Comparison of ENCODE assay signal across 8 cellular contexts in genomic region chr19:49677232-49677881, GRCh38. TPM values are rescaled to one million over a fixed set of nuclear protein-coding genes. Genes with fewer than 3 reads are reported as not detected.
DNase-seq lines count a peak whose midpoint lies in the region; ATAC-seq and TF ChIP-seq lines count a peak whose summit lies in the region.

PRMT1 (plus strand) TSS chr19:49677271; CDS start chr19:49677281, 10 bp downstream.

- H3K9me3 ChIP-seq in muscle layer of colon (ENCODE audit: low read length) (no peaks in the 10 kb centered on the region), thoracic aorta (no peaks in the 10 kb centered on the region)

- peaks cover 10% of the 10 kb centered on the region for H3K36me3 ChIP-seq in muscle layer of colon (ENCODE audit: insufficient read depth, low read length)
- H3K36me3 ChIP-seq in thoracic aorta, result peaks cover 10% of the 10 kb centered on the region

- no peak for ATAC-seq in thoracic aorta (ENCODE audit: insufficient number of reproducible peaks, low FRiP score, low read depth)
- ATAC-seq in GM21515 (IDR thresholded peaks at IDR 0.05; ENCODE audit: unreplicated experiment), result no peak
- no peak for ATAC-seq in HG02642 (IDR thresholded peaks at IDR 0.05; ENCODE audit: poor library complexity, unreplicated experiment)

- H3K4me3 Mint-ChIP-seq in IgD-negative memory B cell, result peak within 1 kb of the TSS; percentile 96 to 99 (median 98)
- H3K4me3 Mint-ChIP-seq in activated CD4-positive, alpha-beta memory T cell treated with anti-CD3 and anti-CD28 coated beads for 36 hours, result peak within 1 kb of the TSS; percentile 98

- DNase-seq in GM03348 (ENCODE audit: low spot score) (peak; percentile 66), erythroblast (lab: John Stamatoyannopoulos, UW) (peak; percentile 75 to 77), thoracic aorta (ENCODE audit: low spot score) (no peak)
- DNase-seq in activated CD4-positive, alpha-beta memory T cell treated with anti-CD3 and anti-CD28 coated beads for 36 hours, result peak; percentile 58

- H3K27me3 ChIP-seq in muscle layer of colon (ENCODE audit: control insufficient read depth in 1 of 2, insufficient read depth in 2 of 2, low read length in 2 of 2), result no peaks in the 10 kb centered on the region
- no peaks in the 10 kb centered on the region for H3K27me3 ChIP-seq in thoracic aorta (replicated peaks; ENCODE audit: insufficient read depth)

- POLR2A ChIA-PET in activated CD4-positive, alpha-beta memory T cell treated with anti-CD3 and anti-CD28 coated beads for 36 hours (lab: Charles Lee), result interaction anchor here (1.4 to 5.6 kb wide), 7 partner anchors 12 to 181 kb away, joined by 3 to 48 read pairs (median 8); partner anchors contain the start of genes ADM5, BCL2L12, CPT1C and IRF3

- H3K4me1 Mint-ChIP-seq in IgD-negative memory B cell, result peaks cover 32 to 38% (median 35%) of the 10 kb centered on the region in 3 donors
- peaks cover 42% of the 10 kb centered on the region for H3K4me1 Mint-ChIP-seq in activated CD4-positive, alpha-beta memory T cell treated with anti-CD3 and anti-CD28 coated beads for 36 hours (ENCODE audit: low read depth)

- H3K27ac Mint-ChIP-seq in IgD-negative memory B cell, result peak within 1 kb of the TSS; percentile 97 to 99 (median 98)
- peak within 1 kb of the TSS; percentile 96 for H3K27ac Mint-ChIP-seq in activated CD4-positive, alpha-beta memory T cell treated with anti-CD3 and anti-CD28 coated beads for 36 hours

- intact Hi-C loops in activated CD4-positive, alpha-beta memory T cell treated with anti-CD3 and anti-CD28 coated beads for 36 hours (cut with micrococcal nuclease), result loop anchor here (1.0 to 5.0 kb wide), 6 partner anchors 109 to 650 kb away; partner anchors contain the start of genes ALDH16A1, KCNC3 and RPS11

- peaks cover 34% of the 10 kb centered on the region for H3K4me1 ChIP-seq in muscle layer of colon (ENCODE audit: insufficient read depth, low read length)
- H3K4me1 ChIP-seq in thoracic aorta (ENCODE audit: control insufficient read depth in 1 of 2, low read depth in 2 of 2), result peaks cover 24 to 41% of the 10 kb centered on the region in 2 donors

- H3K4me3 ChIP-seq in muscle layer of colon (ENCODE audit: low read depth in 1 of 2, low read length in 2 of 2) (peak within 1 kb of the TSS; percentile 86 to 87), thoracic aorta (peak within 1 kb of the TSS; percentile 87)

- no peak for TF ChIP-seq CTCF in thoracic aorta (IDR thresholded peaks at IDR 0.05)

- peak; percentile 70 for TF ChIP-seq POLR2A in erythroblast (IDR thresholded peaks at IDR 0.05; ENCODE audit: low read length)

- H3K27me3 Mint-ChIP-seq in IgD-negative memory B cell, result no peaks in the 10 kb centered on the region
- no peaks in the 10 kb centered on the region for H3K27me3 Mint-ChIP-seq in activated CD4-positive, alpha-beta memory T cell treated with anti-CD3 and anti-CD28 coated beads for 36 hours

- peak within 1 kb of the TSS; percentile 93 for H3K27ac ChIP-seq in muscle layer of colon (ENCODE audit: low read depth, low read length)
- peak within 1 kb of the TSS; percentile 90 to 93 for H3K27ac ChIP-seq in thoracic aorta

- peak within 1 kb of the TSS; percentile 78 for H3K9ac ChIP-seq in muscle layer of colon (ENCODE audit: low read length)

- no peaks in the 10 kb centered on the region for H3K9me3 Mint-ChIP-seq in IgD-negative memory B cell
- H3K9me3 Mint-ChIP-seq in activated CD4-positive, alpha-beta memory T cell treated with anti-CD3 and anti-CD28 coated beads for 36 hours, result no peaks in the 10 kb centered on the region

- H3K36me3 Mint-ChIP-seq in IgD-negative memory B cell, result peaks cover 2% of the 10 kb centered on the region
- peaks cover 13% of the 10 kb centered on the region for H3K36me3 Mint-ChIP-seq in activated CD4-positive, alpha-beta memory T cell treated with anti-CD3 and anti-CD28 coated beads for 36 hours

- CTCF ChIA-PET in activated CD4-positive, alpha-beta memory T cell treated with anti-CD3 and anti-CD28 coated beads for 36 hours (lab: Charles Lee), result interaction anchor here (0.6 to 5.2 kb wide), 11 partner anchors 13 to 1003 kb away, joined by 3 to 31 read pairs (median 5); partner anchors contain the start of genes BCL2L12, GYS1, IRF3 and NOSIP

RNA-seq across cellular contexts. Expression of gene PRMT1, which starts in this region (rescaled TPM):
- 187 TPM for polyA plus RNA-seq in IgD-negative memory B cell
- 100 to 1,000 TPM; 315 to 325 TPM for total RNA-seq in activated CD4-positive, alpha-beta memory T cell treated with anti-CD3 and anti-CD28 coated beads for 36 hours
- 100 to 1,000 TPM; 116 to 118 TPM for total RNA-seq in thoracic aorta
